ENCODE assay signal across 1 cellular context in genomic region chr20:60477958-60478357, GRCh38.
TF ChIP-seq lines count a peak whose summit lies in the region.

No MANE protein-coding gene starts in this region.

TF ChIP-seq in H1, 55 proteins besides CTCF, POLR2A, EP300 and RAD21:
- TF ChIP-seq SRF (IDR thresholded peaks at IDR 0.05; ENCODE audit: low read depth, low read length) (no peak), TBP (IDR thresholded peaks at IDR 0.05; ENCODE audit: low read depth, low read length) (no peak), KDM4A (IDR thresholded peaks at IDR 0.05; ENCODE audit: low read depth, low read length, severe bottlenecking) (no peak), CHD1 (IDR thresholded peaks at IDR 0.05; ENCODE audit: low read depth, low read length) (no peak), YY1 (IDR thresholded peaks at IDR 0.05; ENCODE audit: low read depth, low read length) (no peak), RXRA (IDR thresholded peaks at IDR 0.05; ENCODE audit: insufficient read depth, low read depth, low read length) (no peak), NRF1 (IDR thresholded peaks at IDR 0.05; ENCODE audit: low read depth, low read length) (no peak), EZH2 (IDR thresholded peaks at IDR 0.05; ENCODE audit: low read depth, low read length, severe bottlenecking) (no peak), JUN (IDR thresholded peaks at IDR 0.05; ENCODE audit: low read depth, low read length) (no peak), SIN3A (conservative IDR thresholded peaks at IDR 0.05 in 1 of 2, IDR thresholded peaks at IDR 0.05 in 1 of 2; ENCODE audit: low read depth in 1 of 2, low read length in 2 of 2) (no peak), JUND (IDR thresholded peaks at IDR 0.05; ENCODE audit: low read length) (no peak), TAF7 (optimal IDR thresholded peaks at IDR 0.05; ENCODE audit: borderline replicate concordance, low read depth, low read length) (no peak), SP2 (IDR thresholded peaks at IDR 0.05; ENCODE audit: low read length) (no peak), PHF8 (conservative IDR thresholded peaks at IDR 0.05; ENCODE audit: low read depth, low read length) (no peak), SIRT6 (IDR thresholded peaks at IDR 0.05; ENCODE audit: low read length) (no peak), ASH2L (IDR thresholded peaks at IDR 0.05; ENCODE audit: low read length) (no peak), E2F6 (IDR thresholded peaks at IDR 0.05) (no peak), HDAC2 (IDR thresholded peaks at IDR 0.05; ENCODE audit: borderline replicate concordance in 1 of 2, low read depth in 2 of 2, low read length in 2 of 2) (no peak), MAFK (IDR thresholded peaks at IDR 0.05; ENCODE audit: low read depth, low read length) (no peak)
